In the genomic region with DNA sequence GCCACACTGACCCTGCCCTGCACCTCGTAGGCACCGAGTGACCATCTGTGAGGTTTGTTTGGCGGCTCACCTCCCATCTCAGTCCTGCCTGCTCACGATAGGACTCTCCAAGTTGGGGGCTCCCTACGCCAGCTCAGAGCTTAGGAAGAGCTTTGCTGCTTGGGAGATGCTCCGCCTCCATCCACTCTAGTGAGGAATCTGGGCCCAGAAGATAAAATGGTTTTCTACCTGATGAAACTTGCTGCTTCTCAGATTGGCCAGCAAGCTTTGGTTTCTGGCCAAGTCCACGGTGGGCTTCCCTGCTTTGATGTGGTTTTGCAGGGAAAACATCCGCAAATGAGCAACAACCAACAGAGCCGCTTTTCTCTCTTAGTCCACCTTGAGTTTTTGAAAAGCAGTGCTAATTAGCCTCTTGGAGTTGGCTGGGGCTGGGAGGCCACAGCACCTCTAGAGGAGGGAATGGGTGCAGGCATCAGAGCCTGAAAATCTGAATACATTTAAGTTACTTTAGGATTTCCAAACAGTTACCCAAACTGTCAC, we compare ENCODE assay signal across 1 cellular context.
TF ChIP-seq lines count a peak whose summit lies in the region.

No MANE protein-coding gene starts in this region.

TF ChIP-seq in K562, 482 proteins besides CTCF, POLR2A, EP300 and RAD21 (continued from another document):
- TF ChIP-seq ARID3A (IDR thresholded peaks at IDR 0.05; ENCODE audit: borderline replicate concordance, low read depth, low read length) (no peak), BRCA1 (IDR thresholded peaks at IDR 0.05) (no peak), BRCA1 (CRISPR knock-in tag; IDR thresholded peaks at IDR 0.05) (no peak), NR3C1 (CRISPR knock-in tag; IDR thresholded peaks at IDR 0.05) (no peak)
